ENCODE assay signal across 25 cellular contexts in genomic region chr17:38596651-38597050, GRCh38. TPM values are rescaled to one million over a fixed set of nuclear protein-coding genes. Genes with fewer than 3 reads are reported as not detected.
DNase-seq lines count a peak whose midpoint lies in the region; ATAC-seq, FAIRE-seq and TF ChIP-seq lines count a peak whose summit lies in the region.
"Had no signal": no experiment of that assay in that cellular context is flagged by ENCODE, and none has a peak within 500 bp of the region (broad histone marks: within the 10 kb centered on the region; RNA-seq: fewer than 3 reads in every experiment).

No MANE protein-coding gene starts in this region.

- peaks cover 70% of the 10 kb centered on the region for H3K4me1 ChIP-seq in NT2/D1 (ENCODE audit: insufficient read depth, insufficient read length)
- H3K4me1 ChIP-seq in kidney (ENCODE audit: control insufficient read depth in 1 of 2, insufficient read depth in 1 of 2, low read depth in 1 of 2, low read length in 2 of 2): peaks cover 0 to 2% of the 10 kb centered on the region in 2 donors

- H3K9me3 Mint-ChIP-seq in activated CD4-positive, alpha-beta memory T cell treated with anti-CD3 and anti-CD28 coated beads for 36 hours: no peaks in the 10 kb centered on the region
- no peaks in the 10 kb centered on the region for H3K9me3 Mint-ChIP-seq in activated CD4-positive, alpha-beta memory T cell treated with anti-CD3 and anti-CD28 coated beads, Interleukin-2, amount 10 ng/mL, durations not matched to agents 7 days and 5 days
- H3K9me3 Mint-ChIP-seq: CD4-positive, CD25-positive, alpha-beta regulatory T cell; CD8-positive, alpha-beta T cell; H9; HFFc6 had no signal

- no peak for ATAC-seq in GM21423 (IDR thresholded peaks at IDR 0.05; ENCODE audit: unreplicated experiment)
- ATAC-seq: CD8-positive, alpha-beta T cell; HCT116 had no signal

- no peak for TF ChIP-seq CTCF in kidney (IDR thresholded peaks at IDR 0.05; ENCODE audit: borderline replicate concordance, extremely low read depth, insufficient read depth)
- TF ChIP-seq CTCF in GM13977 (IDR thresholded peaks at IDR 0.05; ENCODE audit: extremely low read depth, insufficient read depth, missing control alignments): no peak

- H3K36me3 ChIP-seq in NT2/D1 (ENCODE audit: insufficient read depth, insufficient read length, low read length) (no peaks in the 10 kb centered on the region), kidney (ENCODE audit: control insufficient read depth in 1 of 2, insufficient read depth in 2 of 2, low read length in 2 of 2) (no peaks in the 10 kb centered on the region)
- H3K36me3 ChIP-seq: BLaER1 had no signal

- peaks cover 11% of the 10 kb centered on the region for H3K4me1 Mint-ChIP-seq in activated CD4-positive, alpha-beta memory T cell treated with anti-CD3 and anti-CD28 coated beads for 36 hours (ENCODE audit: low read depth)
- H3K4me1 Mint-ChIP-seq in activated CD4-positive, alpha-beta memory T cell treated with anti-CD3 and anti-CD28 coated beads, Interleukin-2, amount 10 ng/mL, durations not matched to agents 7 days and 5 days: peaks cover 18% of the 10 kb centered on the region

- peak overlapping the region; percentile 2 for H3K4me3 Mint-ChIP-seq in activated CD4-positive, alpha-beta memory T cell treated with anti-CD3 and anti-CD28 coated beads for 36 hours
- no peak overlapping the region for H3K4me3 Mint-ChIP-seq in activated CD4-positive, alpha-beta memory T cell treated with anti-CD3 and anti-CD28 coated beads, Interleukin-2, amount 10 ng/mL, durations not matched to agents 7 days and 5 days
- H3K4me3 Mint-ChIP-seq: B cell; CD4-positive, CD25-positive, alpha-beta regulatory T cell; CD8-positive, alpha-beta T cell; H9; HFFc6 had no signal

- no peak for DNase-seq in activated CD4-positive, alpha-beta memory T cell treated with anti-CD3 and anti-CD28 coated beads for 36 hours
- DNase-seq in activated CD4-positive, alpha-beta memory T cell treated with anti-CD3 and anti-CD28 coated beads, Interleukin-2, amount 10 ng/mL, durations not matched to agents 7 days and 5 days: no peak
- DNase-seq in G401 (ENCODE audit: low spot score): peak; percentile 5
- no peak for DNase-seq in NT2/D1 (ENCODE audit: low read depth, low spot score)
- peak; percentile 16 for DNase-seq in kidney
- DNase-seq in GM13977 (ENCODE audit: low spot score): no peak
- no peak for DNase-seq in SKM-1 treated with dmso at 0.1 percent for 144 hours (lab: John Stamatoyannopoulos, UW; ENCODE audit: unreplicated experiment)
- DNase-seq: Caco-2; CD4-positive, CD25-positive, alpha-beta regulatory T cell; CD8-positive, alpha-beta T cell; DMS153; DND-41; GDM1; H9; HFFc6 had no signal

- H3K4me3 ChIP-seq in NT2/D1 (ENCODE audit: insufficient read length, low read depth) (no peak overlapping the region), kidney (ENCODE audit: low read length in 2 of 2) (no peak overlapping the region)
- H3K4me3 ChIP-seq: BLaER1, GM12878 had no signal

- no peak overlapping the region for H3K27ac ChIP-seq in kidney (ENCODE audit: low read depth in 2 of 2, low read length in 2 of 2)
- H3K27ac ChIP-seq: 22Rv1, BLaER1, C4-2B had no signal

- in situ Hi-C loops in G401 (cut with HindIII; ENCODE audit: low sequenced_read_pairs) (no loop called here), GM13977 (cut with MboI; ENCODE audit: low pct_unique_long_range_greater_than_20kb, low sequenced_read_pairs, unreplicated experiment) (no loop called here)

- H3K27ac Mint-ChIP-seq in activated CD4-positive, alpha-beta memory T cell treated with anti-CD3 and anti-CD28 coated beads for 36 hours: no peak overlapping the region
- H3K27ac Mint-ChIP-seq in activated CD4-positive, alpha-beta memory T cell treated with anti-CD3 and anti-CD28 coated beads, Interleukin-2, amount 10 ng/mL, durations not matched to agents 7 days and 5 days: no peak overlapping the region
- H3K27ac Mint-ChIP-seq: B cell; CD8-positive, alpha-beta T cell; H9; HFFc6 had no signal

- H3K36me3 Mint-ChIP-seq in activated CD4-positive, alpha-beta memory T cell treated with anti-CD3 and anti-CD28 coated beads for 36 hours: no peaks in the 10 kb centered on the region
- H3K36me3 Mint-ChIP-seq in activated CD4-positive, alpha-beta memory T cell treated with anti-CD3 and anti-CD28 coated beads, Interleukin-2, amount 10 ng/mL, durations not matched to agents 7 days and 5 days (ENCODE audit: low read depth): no peaks in the 10 kb centered on the region
- H3K36me3 Mint-ChIP-seq: CD4-positive, CD25-positive, alpha-beta regulatory T cell; CD8-positive, alpha-beta T cell had no signal

- H3K9me3 ChIP-seq in NT2/D1 (ENCODE audit: insufficient read depth, low read length) (no peaks in the 10 kb centered on the region), kidney (ENCODE audit: control insufficient read depth in 1 of 2, low read length in 2 of 2) (no peaks in the 10 kb centered on the region)
- H3K9me3 ChIP-seq: BLaER1, Caco-2 had no signal

- H3K27me3 Mint-ChIP-seq in activated CD4-positive, alpha-beta memory T cell treated with anti-CD3 and anti-CD28 coated beads for 36 hours: peaks cover 63% of the 10 kb centered on the region
- peaks cover 94% of the 10 kb centered on the region for H3K27me3 Mint-ChIP-seq in activated CD4-positive, alpha-beta memory T cell treated with anti-CD3 and anti-CD28 coated beads, Interleukin-2, amount 10 ng/mL, durations not matched to agents 7 days and 5 days

- peaks cover 2% of the 10 kb centered on the region for H3K27me3 ChIP-seq in NT2/D1 (ENCODE audit: insufficient read depth, insufficient read length)

- no peak for FAIRE-seq in kidney (lab: Jason Lieb, UNC)
- FAIRE-seq: A204.1, GM12878, GM18507 had no signal

- CTCF ChIA-PET in activated CD4-positive, alpha-beta memory T cell treated with anti-CD3 and anti-CD28 coated beads for 36 hours (lab: Charles Lee): interaction anchor here (1.1 to 3.2 kb wide), 4 partner anchors 9 to 66 kb away, joined by 3 to 24 read pairs (median 6); no protein-coding TSS in a partner anchor
- CTCF ChIA-PET in activated CD4-positive, alpha-beta memory T cell treated with anti-CD3 and anti-CD28 coated beads, Interleukin-2, amount 10 ng/mL, durations not matched to agents 7 days and 5 days (lab: Charles Lee): interaction anchor here (1.4 to 2.9 kb wide), 3 partner anchors 11 to 41 kb away, joined by 4 to 12 read pairs (median 5); no protein-coding TSS in a partner anchor

- intact Hi-C loops in activated CD4-positive, alpha-beta memory T cell treated with anti-CD3 and anti-CD28 coated beads for 36 hours (cut with micrococcal nuclease): no loop called here
- intact Hi-C loops in kidney (cut with DNase I): no loop called here

- POLR2A ChIA-PET in activated CD4-positive, alpha-beta memory T cell treated with anti-CD3 and anti-CD28 coated beads for 36 hours (lab: Charles Lee): no interaction called here
- POLR2A ChIA-PET in activated CD4-positive, alpha-beta memory T cell treated with anti-CD3 and anti-CD28 coated beads, Interleukin-2, amount 10 ng/mL, durations not matched to agents 7 days and 5 days (lab: Charles Lee): no interaction called here

- H3K9ac ChIP-seq in NT2/D1 (ENCODE audit: insufficient read length, low read depth): peak overlapping the region; percentile 29
- H3K9ac ChIP-seq in kidney (ENCODE audit: low read length in 2 of 2): no peak overlapping the region
- H3K9ac ChIP-seq: BLaER1 had no signal

RNA-seq across cellular contexts. Expression of gene SRCIN1, which starts 9.1 kb away (rescaled TPM):
- total RNA-seq in activated CD4-positive, alpha-beta memory T cell treated with anti-CD3 and anti-CD28 coated beads for 36 hours: 1 to 10 TPM in 1 of 2 experiments, under 1 TPM in 1; 0.92 to 1.6 TPM
- total RNA-seq in activated CD4-positive, alpha-beta memory T cell treated with anti-CD3 and anti-CD28 coated beads, Interleukin-2, amount 10 ng/mL, durations not matched to agents 7 days and 5 days: under 1 TPM; 0.05 to 0.20 TPM
- 8.9 and 12.4 TPM in 2 replicates for total RNA-seq in G401 (2014; rRNA removed; shearing (Covaris generic))
- 6.1 TPM for total RNA-seq in kidney
- polyA plus RNA-seq in kidney (ENCODE audit: insufficient read depth, low read depth, low replicate concordance): 0.34 TPM
- total RNA-seq: CD4-positive, CD25-positive, alpha-beta regulatory T cell; HFFc6 had no signal
- polyA plus RNA-seq: AG04450; CD4-positive, CD25-positive, alpha-beta regulatory T cell had no signal

Comparison
In these comparisons a context has a peak if more than half of its experiments do, and no peak if none do; other contexts are left out.
1. DNase-seq: peak in G401 (single experiment) and kidney (single experiment); none in activated CD4-positive, alpha-beta memory T cell treated with anti-CD3 and anti-CD28 coated beads for 36 hours (single experiment), activated CD4-positive, alpha-beta memory T cell treated with anti-CD3 and anti-CD28 coated beads, Interleukin-2, amount 10 ng/mL, durations not matched to agents 7 days and 5 days (single experiment), NT2/D1 (single experiment), GM13977 (single experiment) and SKM-1 treated with dmso at 0.1 percent for 144 hours (single experiment).